In the genomic region with DNA sequence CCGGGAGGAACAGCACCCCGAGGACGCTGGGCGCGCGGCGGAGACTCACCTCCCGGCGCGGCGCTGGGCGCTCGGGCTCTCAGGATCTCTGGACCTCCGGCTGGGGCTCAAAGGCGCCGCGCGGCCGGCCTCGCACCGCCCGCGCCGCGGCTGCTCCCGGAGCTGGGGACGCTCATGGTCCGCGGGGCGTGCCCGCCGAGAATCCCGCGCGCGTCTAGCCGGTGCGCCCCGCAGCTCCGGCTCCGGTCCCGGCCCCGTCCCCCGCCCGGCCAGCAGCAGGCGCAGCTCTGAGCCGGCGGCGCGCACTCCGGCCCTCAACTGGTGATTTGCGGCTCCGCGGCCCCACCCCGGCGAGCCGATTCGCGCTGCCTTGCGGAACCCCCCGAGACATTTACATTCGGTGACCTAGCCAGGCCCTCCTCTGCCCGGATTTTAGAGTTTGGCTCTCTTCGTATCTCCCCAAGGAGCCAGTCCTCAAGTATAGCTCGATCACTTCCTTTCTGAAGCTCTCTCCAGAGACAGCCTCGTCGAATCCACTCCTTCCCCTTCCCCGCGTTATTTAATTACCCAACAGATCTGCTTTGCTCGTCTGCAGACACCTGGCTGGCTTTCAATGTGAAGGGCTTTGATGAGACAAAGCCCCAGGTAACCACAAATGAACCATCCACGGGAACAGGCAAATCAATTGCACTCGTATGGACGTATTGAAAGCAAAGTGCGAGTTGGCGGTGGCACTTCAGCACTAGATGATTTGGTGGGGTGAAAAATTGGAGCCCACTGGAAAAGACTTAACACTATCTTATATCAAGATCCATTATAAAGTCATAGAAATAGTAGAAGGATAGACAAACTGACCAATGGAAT, we compare ENCODE assay signal across 2 cellular contexts.
TF ChIP-seq lines count a peak whose summit lies in the region.

Gene BCAR3, minus strand, starts transcription at position 289 of the 864 bp plus-strand sequence. CDS start 6,907 bp downstream, outside the sequence.

TF ChIP-seq in A549, 52 proteins besides CTCF, POLR2A, EP300 and RAD21 (continued from another document):
- peak; percentile 58 for TF ChIP-seq MAX (IDR thresholded peaks at IDR 0.05)

TF ChIP-seq in HEK293, 187 proteins besides CTCF, POLR2A, EP300 and RAD21 (continued from another document and continues in another):
- TF ChIP-seq ZBTB10 (tag by site-specific recombination; IDR thresholded peaks at IDR 0.05) (0 out of 2 replicates have a peak, but pooled peaks have one; percentile 4), ZNF449 (tag by site-specific recombination; IDR thresholded peaks at IDR 0.05) (no peak), ZNF660 (tag by site-specific recombination; IDR thresholded peaks at IDR 0.05) (0 out of 2 replicates have a peak, but pooled peaks have one; percentile 47), ZNF335 (tag by site-specific recombination; conservative IDR thresholded peaks at IDR 0.05) (peak; percentile 67), ZNF677 (tag by site-specific recombination; IDR thresholded peaks at IDR 0.05) (peak; percentile 49; the same call in 1 of the 2 replicates), ZFHX2 (tag by site-specific recombination; conservative IDR thresholded peaks at IDR 0.05) (no peak), ZNF114 (tag by site-specific recombination; IDR thresholded peaks at IDR 0.05) (no peak), ZNF324 (tag by site-specific recombination; IDR thresholded peaks at IDR 0.05) (no peak), EGR2 (tag by site-specific recombination; IDR thresholded peaks at IDR 0.05; ENCODE audit: low read depth) (no peak), ZNF391 (tag by site-specific recombination; IDR thresholded peaks at IDR 0.05; ENCODE audit: borderline replicate concordance, low read depth) (no peak), ZNF2 (tag by site-specific recombination; IDR thresholded peaks at IDR 0.05) (peak; percentile 19; the same call in 1 of the 2 replicates), ZBTB17 (tag by site-specific recombination; IDR thresholded peaks at IDR 0.05) (peak; percentile 76), ZBTB20 (tag by site-specific recombination; IDR thresholded peaks at IDR 0.05) (peak; percentile 11; the same call in 1 of the 2 replicates), ZBTB26 (tag by site-specific recombination; optimal IDR thresholded peaks at IDR 0.05) (peak; percentile 64), ZNF416 (tag by site-specific recombination; IDR thresholded peaks at IDR 0.05) (no peak), ZNF155 (tag by site-specific recombination; IDR thresholded peaks at IDR 0.05) (no peak), ZNF354C (tag by site-specific recombination; IDR thresholded peaks at IDR 0.05; ENCODE audit: borderline replicate concordance, low read depth) (no peak), SALL2 (tag by site-specific recombination; IDR thresholded peaks at IDR 0.05; ENCODE audit: borderline replicate concordance) (no peak), SCRT2 (tag by site-specific recombination; IDR thresholded peaks at IDR 0.05) (peak; percentile 88), ZNF548 (tag by site-specific recombination; IDR thresholded peaks at IDR 0.05) (no peak), ZEB2 (tag by site-specific recombination; IDR thresholded peaks at IDR 0.05) (peak; percentile 22; the same call in 1 of the 2 replicates), ZBTB6 (tag by site-specific recombination; IDR thresholded peaks at IDR 0.05) (peak; percentile 83), MYNN (tag by site-specific recombination; IDR thresholded peaks at IDR 0.05; ENCODE audit: borderline replicate concordance) (no peak), ZXDB (tag by site-specific recombination; IDR thresholded peaks at IDR 0.05) (no peak; the same call in 1 of the 2 replicates), ZNF600 (tag by site-specific recombination; IDR thresholded peaks at IDR 0.05) (0 out of 2 replicates have a peak, but pooled peaks have one; percentile 12), ZNF138 (tag by site-specific recombination; IDR thresholded peaks at IDR 0.05; ENCODE audit: borderline replicate concordance) (no peak), ZNF544 (tag by site-specific recombination; IDR thresholded peaks at IDR 0.05) (no peak), ZFP69B (tag by site-specific recombination; IDR thresholded peaks at IDR 0.05) (peak; percentile 43; the same call in 1 of the 2 replicates), TCF7L2 (IDR thresholded peaks at IDR 0.05; ENCODE audit: borderline replicate concordance, low read depth, low read length) (peak; percentile 21; the same call in 1 of the 2 replicates), ZBTB21 (tag by site-specific recombination; IDR thresholded peaks at IDR 0.05) (no peak), ZNF596 (tag by site-specific recombination; IDR thresholded peaks at IDR 0.05) (peak; percentile 31; the same call in 1 of the 2 replicates), ZNF302 (tag by site-specific recombination; IDR thresholded peaks at IDR 0.05; ENCODE audit: low read depth) (no peak), ZNF10 (tag by site-specific recombination; IDR thresholded peaks at IDR 0.05) (peak; percentile 94), ZNF394 (tag by site-specific recombination; IDR thresholded peaks at IDR 0.05; ENCODE audit: borderline replicate concordance) (0 out of 2 replicates have a peak, but pooled peaks have one; percentile 37), ZNF501 (tag by site-specific recombination; IDR thresholded peaks at IDR 0.05) (peak; percentile 25; the same call in 1 of the 2 replicates)
- TF ChIP-seq, protein P1, sequence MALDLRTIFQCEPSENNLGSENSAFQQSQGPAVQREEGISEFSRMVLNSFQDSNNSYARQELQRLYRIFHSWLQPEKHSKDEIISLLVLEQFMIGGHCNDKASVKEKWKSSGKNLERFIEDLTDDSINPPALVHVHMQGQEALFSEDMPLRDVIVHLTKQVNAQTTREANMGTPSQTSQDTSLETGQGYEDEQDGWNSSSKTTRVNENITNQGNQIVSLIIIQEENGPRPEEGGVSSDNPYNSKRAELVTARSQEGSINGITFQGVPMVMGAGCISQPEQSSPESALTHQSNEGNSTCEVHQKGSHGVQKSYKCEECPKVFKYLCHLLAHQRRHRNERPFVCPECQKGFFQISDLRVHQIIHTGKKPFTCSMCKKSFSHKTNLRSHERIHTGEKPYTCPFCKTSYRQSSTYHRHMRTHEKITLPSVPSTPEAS (tag by site-specific recombination; IDR thresholded peaks at IDR 0.05): no peak
- TF ChIP-seq, protein P2, sequence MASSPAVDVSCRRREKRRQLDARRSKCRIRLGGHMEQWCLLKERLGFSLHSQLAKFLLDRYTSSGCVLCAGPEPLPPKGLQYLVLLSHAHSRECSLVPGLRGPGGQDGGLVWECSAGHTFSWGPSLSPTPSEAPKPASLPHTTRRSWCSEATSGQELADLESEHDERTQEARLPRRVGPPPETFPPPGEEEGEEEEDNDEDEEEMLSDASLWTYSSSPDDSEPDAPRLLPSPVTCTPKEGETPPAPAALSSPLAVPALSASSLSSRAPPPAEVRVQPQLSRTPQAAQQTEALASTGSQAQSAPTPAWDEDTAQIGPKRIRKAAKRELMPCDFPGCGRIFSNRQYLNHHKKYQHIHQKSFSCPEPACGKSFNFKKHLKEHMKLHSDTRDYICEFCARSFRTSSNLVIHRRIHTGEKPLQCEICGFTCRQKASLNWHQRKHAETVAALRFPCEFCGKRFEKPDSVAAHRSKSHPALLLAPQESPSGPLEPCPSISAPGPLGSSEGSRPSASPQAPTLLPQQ (tag by site-specific recombination; IDR thresholded peaks at IDR 0.05): peak; percentile 40; the same call in 1 of the 2 replicates
- TF ChIP-seq, protein P3, sequence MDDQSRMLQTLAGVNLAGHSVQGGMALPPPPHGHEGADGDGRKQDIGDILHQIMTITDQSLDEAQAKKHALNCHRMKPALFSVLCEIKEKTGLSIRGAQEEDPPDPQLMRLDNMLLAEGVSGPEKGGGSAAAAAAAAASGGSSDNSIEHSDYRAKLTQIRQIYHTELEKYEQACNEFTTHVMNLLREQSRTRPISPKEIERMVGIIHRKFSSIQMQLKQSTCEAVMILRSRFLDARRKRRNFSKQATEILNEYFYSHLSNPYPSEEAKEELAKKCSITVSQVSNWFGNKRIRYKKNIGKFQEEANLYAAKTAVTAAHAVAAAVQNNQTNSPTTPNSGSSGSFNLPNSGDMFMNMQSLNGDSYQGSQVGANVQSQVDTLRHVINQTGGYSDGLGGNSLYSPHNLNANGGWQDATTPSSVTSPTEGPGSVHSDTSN (CRISPR knock-in tag; IDR thresholded peaks at IDR 0.05): 0 out of 2 replicates have a peak, but pooled peaks have one; percentile 43
- TF ChIP-seq, protein P4, sequence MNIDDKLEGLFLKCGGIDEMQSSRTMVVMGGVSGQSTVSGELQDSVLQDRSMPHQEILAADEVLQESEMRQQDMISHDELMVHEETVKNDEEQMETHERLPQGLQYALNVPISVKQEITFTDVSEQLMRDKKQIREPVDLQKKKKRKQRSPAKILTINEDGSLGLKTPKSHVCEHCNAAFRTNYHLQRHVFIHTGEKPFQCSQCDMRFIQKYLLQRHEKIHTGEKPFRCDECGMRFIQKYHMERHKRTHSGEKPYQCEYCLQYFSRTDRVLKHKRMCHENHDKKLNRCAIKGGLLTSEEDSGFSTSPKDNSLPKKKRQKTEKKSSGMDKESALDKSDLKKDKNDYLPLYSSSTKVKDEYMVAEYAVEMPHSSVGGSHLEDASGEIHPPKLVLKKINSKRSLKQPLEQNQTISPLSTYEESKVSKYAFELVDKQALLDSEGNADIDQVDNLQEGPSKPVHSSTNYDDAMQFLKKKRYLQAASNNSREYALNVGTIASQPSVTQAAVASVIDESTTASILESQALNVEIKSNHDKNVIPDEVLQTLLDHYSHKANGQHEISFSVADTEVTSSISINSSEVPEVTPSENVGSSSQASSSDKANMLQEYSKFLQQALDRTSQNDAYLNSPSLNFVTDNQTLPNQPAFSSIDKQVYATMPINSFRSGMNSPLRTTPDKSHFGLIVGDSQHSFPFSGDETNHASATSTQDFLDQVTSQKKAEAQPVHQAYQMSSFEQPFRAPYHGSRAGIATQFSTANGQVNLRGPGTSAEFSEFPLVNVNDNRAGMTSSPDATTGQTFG (tag by site-specific recombination; IDR thresholded peaks at IDR 0.05; ENCODE audit: borderline replicate concordance): no peak
